Comparison of ENCODE assay signal across 22 cellular contexts in the genomic region with DNA sequence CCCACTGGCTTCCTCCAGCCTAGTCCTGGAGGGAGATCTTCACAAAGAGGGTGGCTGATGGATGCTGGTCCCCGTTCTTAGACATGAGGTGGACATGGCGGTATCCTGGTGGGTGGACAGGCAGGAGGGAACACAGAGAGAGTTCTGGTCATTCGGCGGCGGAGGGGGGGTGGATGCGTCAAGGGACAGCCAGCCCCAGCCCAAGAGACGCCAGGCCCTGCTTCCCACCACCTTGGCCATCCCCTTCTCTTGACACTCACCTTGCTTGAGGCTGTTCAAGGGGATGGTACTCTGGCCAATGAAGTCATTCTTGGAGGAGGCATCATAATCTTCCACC. TPM values are rescaled to one million over a fixed set of nuclear protein-coding genes. Genes with fewer than 3 reads are reported as not detected.
DNase-seq lines count a peak whose midpoint lies in the region; ATAC-seq, FAIRE-seq and TF ChIP-seq lines count a peak whose summit lies in the region.
"Had no signal": no experiment of that assay in that cellular context is flagged by ENCODE, and none has a peak within 500 bp of the region (broad histone marks: within the 10 kb centered on the region; RNA-seq: fewer than 3 reads in every experiment).

No MANE protein-coding gene starts in this region.

- no peaks in the 10 kb centered on the region for H3K79me1 ChIP-seq in neuronal stem cell (ENCODE audit: low read depth, low read length)

- TF ChIP-seq CTCF in mammary epithelial cell (conservative IDR thresholded peaks at IDR 0.05 in 1 of 2, IDR thresholded peaks at IDR 0.05 in 1 of 2; ENCODE audit: extremely low read depth in 1 of 2, insufficient read depth in 1 of 2, low read depth in 1 of 2, low read length in 2 of 2): no peak
- no peak for TF ChIP-seq CTCF in breast epithelium (IDR thresholded peaks at IDR 0.05)
- no peak for TF ChIP-seq CTCF in PC-3 (conservative IDR thresholded peaks at IDR 0.05; ENCODE audit: low read depth, low read length)
- TF ChIP-seq CTCF in endothelial cell of umbilical vein (IDR thresholded peaks at IDR 0.05; ENCODE audit: extremely low read depth in 1 of 2, insufficient read depth in 1 of 2, low read depth in 1 of 2, low read length in 2 of 2): no peak
- no peak for TF ChIP-seq CTCF in activated CD8-positive, alpha-beta T cell treated with anti-CD3 and anti-CD28 coated beads for 36 hours (IDR thresholded peaks at IDR 0.05)

- no peak overlapping the region for H3K14ac ChIP-seq in neuronal stem cell (ENCODE audit: low read length)

- H3K4me3 ChIP-seq in mammary epithelial cell (replicated peaks in 1 of 3; ENCODE audit: insufficient read depth in 1 of 3, low read depth in 2 of 3, low read length in 3 of 3): no peak overlapping the region
- no peak overlapping the region for H3K4me3 ChIP-seq in breast epithelium
- no peak overlapping the region for H3K4me3 ChIP-seq in PC-3 (ENCODE audit: low read length)
- no peak overlapping the region for H3K4me3 ChIP-seq in endothelial cell of umbilical vein (replicated peaks in 1 of 3; ENCODE audit: insufficient read depth in 1 of 3, low read depth in 1 of 3, low read length in 3 of 3)
- H3K4me3 ChIP-seq in neuronal stem cell (ENCODE audit: low read length in 2 of 2): no peak overlapping the region
- H3K4me3 ChIP-seq: A549, GM23248, HAP-1 had no signal

- H3F3A ChIP-seq in PC-3 (ENCODE audit: low read length, unreplicated experiment): no peaks in the 10 kb centered on the region

- H3K9me2 ChIP-seq in PC-3 (replicated peaks; ENCODE audit: low read length): no peaks in the 10 kb centered on the region

- no peaks in the 10 kb centered on the region for H3K9me1 ChIP-seq in endothelial cell of umbilical vein (replicated peaks; ENCODE audit: control insufficient read depth, extremely low read depth, insufficient read depth, low read length)

- WGBS in mammary epithelial cell (ENCODE audit: low coverage, missing lambda C conversion rate): 99% methylated on average over 7 of the region's 7 CpGs
- no CpG with 5 or more reads among the region's 7 CpGs for WGBS in neuronal stem cell (ENCODE audit: extremely low coverage in 2 of 2, insufficient read length in 2 of 2, insufficient replicate concordance in 1 of 2), 2 donors

- peak overlapping the region; percentile 2 for H3K23ac ChIP-seq in neuronal stem cell (ENCODE audit: low read depth, low read length, poor library complexity)

- H3K36me3 ChIP-seq in mammary epithelial cell (ENCODE audit: insufficient read depth, low read length): peaks cover 4% of the 10 kb centered on the region
- no peaks in the 10 kb centered on the region for H3K36me3 ChIP-seq in breast epithelium
- H3K36me3 ChIP-seq in PC-3 (ENCODE audit: low read depth, low read length): no peaks in the 10 kb centered on the region
- peaks cover 0 to 9% of the 10 kb centered on the region in 2 experiments for H3K36me3 ChIP-seq in endothelial cell of umbilical vein (ENCODE audit: control insufficient read depth in 2 of 2, extremely low read depth in 1 of 2, insufficient read depth in 2 of 2, low read length in 2 of 2)
- H3K36me3 ChIP-seq in neuronal stem cell (replicated peaks in 1 of 2; ENCODE audit: control insufficient read depth in 2 of 2, insufficient read depth in 2 of 2, low read length in 2 of 2): peaks cover 41 to 77% of the 10 kb centered on the region in 2 donors

- H3K4me1 Mint-ChIP-seq in activated CD8-positive, alpha-beta T cell treated with anti-CD3 and anti-CD28 coated beads for 36 hours (ENCODE audit: low read depth): peaks cover 15% of the 10 kb centered on the region

- H3K79me2 ChIP-seq in mammary epithelial cell (ENCODE audit: insufficient read depth, low read length) (no peaks in the 10 kb centered on the region), PC-3 (ENCODE audit: low read length) (no peaks in the 10 kb centered on the region), endothelial cell of umbilical vein (ENCODE audit: control insufficient read depth, insufficient read depth, low read length) (no peaks in the 10 kb centered on the region)

- no peak overlapping the region for H3K27ac Mint-ChIP-seq in activated CD8-positive, alpha-beta T cell treated with anti-CD3 and anti-CD28 coated beads for 36 hours

- H3K9ac ChIP-seq in mammary epithelial cell (ENCODE audit: insufficient read depth, low read length): no peak overlapping the region
- H3K9ac ChIP-seq in PC-3 (ENCODE audit: low read length): no peak overlapping the region
- no peak overlapping the region for H3K9ac ChIP-seq in endothelial cell of umbilical vein (replicated peaks; ENCODE audit: extremely low read depth, insufficient read depth, low read length)
- H3K9ac ChIP-seq in neuronal stem cell (ENCODE audit: low read depth, low read length, poor library complexity): no peak overlapping the region
- H3K9ac ChIP-seq: GM23248 had no signal

- intact Hi-C loops in mammary epithelial cell (cut with micrococcal nuclease): no loop called here
- intact Hi-C loops in breast epithelium (cut with DNase I; ENCODE audit: low total_unique reads): no loop called here
- intact Hi-C loops in PC-3 (cut with micrococcal nuclease): loop anchor here (10.0 kb wide), 2 partner anchors 447 to 477 kb away; a partner anchor contains a TSS
- intact Hi-C loops in endothelial cell of umbilical vein (cut with micrococcal nuclease): no loop called here
- intact Hi-C loops in activated CD8-positive, alpha-beta T cell treated with anti-CD3 and anti-CD28 coated beads for 36 hours (cut with micrococcal nuclease): no loop called here

- peaks cover 23% of the 10 kb centered on the region for H3K4me1 ChIP-seq in mammary epithelial cell (ENCODE audit: insufficient read depth, low read length)
- peaks cover 8 to 28% of the 10 kb centered on the region in 2 donors for H3K4me1 ChIP-seq in breast epithelium
- H3K4me1 ChIP-seq in PC-3 (ENCODE audit: insufficient read depth, low read length): peaks cover 27% of the 10 kb centered on the region
- no peaks in the 10 kb centered on the region for H3K4me1 ChIP-seq in endothelial cell of umbilical vein (ENCODE audit: control insufficient read depth, extremely low read depth, insufficient read depth, low read length)
- peaks cover 8 to 13% of the 10 kb centered on the region in 2 donors for H3K4me1 ChIP-seq in neuronal stem cell (ENCODE audit: control insufficient read depth in 2 of 2, insufficient read depth in 1 of 2, low read depth in 1 of 2, low read length in 2 of 2)
- H3K4me1 ChIP-seq: HAP-1 had no signal

- BruUV-seq in mammary epithelial cell (replicated peaks; lab: Mats Ljungman, UMichigan) (TSS peak; percentile 65), PC-3 (replicated peaks; lab: Mats Ljungman, UMichigan) (TSS peak; percentile 12), endothelial cell of umbilical vein (replicated peaks; lab: Mats Ljungman, UMichigan) (TSS peak; percentile 17)

- no peak overlapping the region for H2BK120ac ChIP-seq in neuronal stem cell (ENCODE audit: low read depth, low read length)

- H2BK15ac ChIP-seq in neuronal stem cell (ENCODE audit: low read length): no peak overlapping the region

- no peak overlapping the region for H2BK5ac ChIP-seq in neuronal stem cell (ENCODE audit: low read length)

- H3K27ac ChIP-seq in mammary epithelial cell (ENCODE audit: insufficient read depth, low read depth, low read length) (no peak overlapping the region), breast epithelium (no peak overlapping the region), PC-3 (ENCODE audit: low read length) (no peak overlapping the region), endothelial cell of umbilical vein (ENCODE audit: insufficient read depth, low read depth, low read length) (no peak overlapping the region), neuronal stem cell (replicated peaks; ENCODE audit: low read length) (no peak overlapping the region)
- H3K27ac ChIP-seq: 22Rv1, A549, C4-2B, GM23248 had no signal

- no peak overlapping the region for H4K8ac ChIP-seq in neuronal stem cell (ENCODE audit: low read depth, low read length)

- H4K91ac ChIP-seq in neuronal stem cell (ENCODE audit: low read depth, low read length, poor library complexity): no peak overlapping the region

- peaks cover 14% of the 10 kb centered on the region for H3K36me3 Mint-ChIP-seq in activated CD8-positive, alpha-beta T cell treated with anti-CD3 and anti-CD28 coated beads for 36 hours (ENCODE audit: low read depth)

- H3K9me3 Mint-ChIP-seq in activated CD8-positive, alpha-beta T cell treated with anti-CD3 and anti-CD28 coated beads for 36 hours: no peaks in the 10 kb centered on the region
- H3K9me3 Mint-ChIP-seq: CD4-positive, alpha-beta memory T cell had no signal

- no peak overlapping the region for H2AFZ ChIP-seq in mammary epithelial cell (ENCODE audit: low read depth, low read length)
- no peak overlapping the region for H2AFZ ChIP-seq in PC-3 (ENCODE audit: low read length)
- no peak overlapping the region for H2AFZ ChIP-seq in endothelial cell of umbilical vein (ENCODE audit: low read depth, low read length)
- H2AFZ ChIP-seq in neuronal stem cell (ENCODE audit: low read length): no peak overlapping the region
- H2AFZ ChIP-seq: GM23248 had no signal

- no peak overlapping the region for H2AK5ac ChIP-seq in neuronal stem cell (ENCODE audit: low read depth, low read length)

- CTCF ChIA-PET in mammary epithelial cell (lab: Charles Lee; ENCODE audit: low non-redundant PET) (no interaction called here), PC-3 (lab: Charles Lee) (no interaction called here), endothelial cell of umbilical vein (lab: Charles Lee) (interaction anchor here (0.7 to 2.1 kb wide), 2 partner anchors 8 to 33 kb away, joined by 3 to 7 read pairs; no protein-coding TSS in a partner anchor)
- CTCF ChIA-PET in activated CD8-positive, alpha-beta T cell treated with anti-CD3 and anti-CD28 coated beads for 36 hours (lab: Charles Lee): interaction anchor here (1.1 kb wide), 2 partner anchors 10 to 33 kb away, joined by 4 to 6 read pairs; no protein-coding TSS in a partner anchor

- dilution Hi-C loops in mammary epithelial cell (cut with HindIII; ENCODE audit: low sequenced_read_pairs): no loop called here
- dilution Hi-C loops in endothelial cell of umbilical vein (cut with MboI; ENCODE audit: extremely low pct_ligation_motif_present, low sequenced_read_pairs): no loop called here

- no peaks in the 10 kb centered on the region for H3K9me3 ChIP-seq in mammary epithelial cell (replicated peaks; ENCODE audit: insufficient read depth, low read length)
- no peaks in the 10 kb centered on the region for H3K9me3 ChIP-seq in breast epithelium
- no peaks in the 10 kb centered on the region for H3K9me3 ChIP-seq in PC-3 (ENCODE audit: low read length)
- H3K9me3 ChIP-seq in endothelial cell of umbilical vein (replicated peaks; ENCODE audit: control insufficient read depth, insufficient read depth, low read length): no peaks in the 10 kb centered on the region
- no peaks in the 10 kb centered on the region for H3K9me3 ChIP-seq in neuronal stem cell (replicated peaks in 1 of 2; ENCODE audit: control insufficient read depth in 2 of 2, insufficient read depth in 1 of 2, low read depth in 1 of 2, low read length in 2 of 2)
- H3K9me3 ChIP-seq: A549, HAP-1 had no signal

- H3K4me2 ChIP-seq in mammary epithelial cell (ENCODE audit: insufficient read depth, low read depth, low read length) (no peak overlapping the region), PC-3 (ENCODE audit: low read length) (no peak overlapping the region), endothelial cell of umbilical vein (ENCODE audit: insufficient read depth, low read length) (no peak overlapping the region), neuronal stem cell (ENCODE audit: insufficient read depth, low read length, poor library complexity, severe bottlenecking) (no peak overlapping the region)
- H3K4me2 ChIP-seq: A549 had no signal

- no peak for ATAC-seq in PC-3
- ATAC-seq in activated CD4-positive, CD25-positive, alpha-beta regulatory T cell treated with anti-CD3 and anti-CD28 coated beads, Interleukin-2, amount 50 U/mL, for 24 hours: no peak
- ATAC-seq in activated CD8-positive, alpha-beta T cell treated with anti-CD3 and anti-CD28 coated beads for 36 hours: no peak
- ATAC-seq: A549 had no signal

- H3K4ac ChIP-seq in neuronal stem cell (ENCODE audit: low read length): no peak overlapping the region

- H3K27me3 Mint-ChIP-seq in activated CD8-positive, alpha-beta T cell treated with anti-CD3 and anti-CD28 coated beads for 36 hours: no peaks in the 10 kb centered on the region
- H3K27me3 Mint-ChIP-seq: CD4-positive, alpha-beta memory T cell had no signal

- TF ChIP-seq POLR2A in breast epithelium (IDR thresholded peaks at IDR 0.05) (no peak), endothelial cell of umbilical vein (IDR thresholded peaks at IDR 0.05; ENCODE audit: low read depth, low read length) (no peak)

- DNase-seq in mammary epithelial cell: no peak
- DNase-seq in breast epithelium (ENCODE audit: low spot score in 2 of 2): no peak
- DNase-seq in PC-3: no peak
- no peak for DNase-seq in endothelial cell of umbilical vein (ENCODE audit: low read depth, low spot score)
- no peak for DNase-seq in neuronal stem cell (ENCODE audit: low spot score)
- DNase-seq in epidermal melanocyte (ENCODE audit: insufficient read length, low spot score): no peak
- no peak for DNase-seq in activated CD8-positive, alpha-beta T cell treated with anti-CD3 and anti-CD28 coated beads for 36 hours
- DNase-seq: AML-193, DMS153, DMS79, GDM1, GM23248 had no signal

- no peak for FAIRE-seq in endothelial cell of umbilical vein (lab: Jason Lieb, UNC)
- FAIRE-seq: A549, GM12892, GM18507 had no signal

- H2BK12ac ChIP-seq in neuronal stem cell (ENCODE audit: low read length): no peak overlapping the region

- no peak overlapping the region for H3K18ac ChIP-seq in neuronal stem cell (ENCODE audit: low read length)

- no peaks in the 10 kb centered on the region for H4K20me1 ChIP-seq in mammary epithelial cell (ENCODE audit: insufficient read depth, low read length)
- H4K20me1 ChIP-seq in PC-3 (ENCODE audit: low read length): no peaks in the 10 kb centered on the region
- no peaks in the 10 kb centered on the region for H4K20me1 ChIP-seq in endothelial cell of umbilical vein (replicated peaks; ENCODE audit: control insufficient read depth, extremely low read depth, insufficient read depth, low read length)

- no peak overlapping the region for H3K4me3 Mint-ChIP-seq in activated CD8-positive, alpha-beta T cell treated with anti-CD3 and anti-CD28 coated beads for 36 hours
- H3K4me3 Mint-ChIP-seq: CD4-positive, alpha-beta memory T cell had no signal

- POLR2A ChIA-PET in PC-3 (lab: Charles Lee; ENCODE audit: unreplicated experiment): no interaction called here
- POLR2A ChIA-PET in endothelial cell of umbilical vein (lab: Charles Lee): no interaction called here
- POLR2A ChIA-PET in activated CD8-positive, alpha-beta T cell treated with anti-CD3 and anti-CD28 coated beads for 36 hours (lab: Charles Lee): no interaction called here

- in situ Hi-C loops in mammary epithelial cell (cut with MboI; ENCODE audit: low sequenced_read_pairs in 2 of 2): no loop called here

- H3K27me3 ChIP-seq in mammary epithelial cell (ENCODE audit: insufficient read depth, low read length) (no peaks in the 10 kb centered on the region), breast epithelium (no peaks in the 10 kb centered on the region), PC-3 (ENCODE audit: low read length) (no peaks in the 10 kb centered on the region), endothelial cell of umbilical vein (ENCODE audit: control insufficient read depth in 2 of 2, insufficient read depth in 2 of 2, low read length in 2 of 2) (no peaks in the 10 kb centered on the region), neuronal stem cell (ENCODE audit: control insufficient read depth in 3 of 3, insufficient read depth in 3 of 3, low read depth in 1 of 3, low read length in 3 of 3) (no peaks in the 10 kb centered on the region)

RNA-seq across cellular contexts. Expression of a gene that starts 17.1 kb away (rescaled TPM):
- 1 to 10 TPM; 1.8 to 3.0 TPM for total RNA-seq in mammary epithelial cell
- 1.8 TPM for polyA plus RNA-seq in mammary epithelial cell
- 1.1 TPM for polyA minus RNA-seq in mammary epithelial cell
- total RNA-seq in breast epithelium: 10 to 100 TPM; 11.0 to 17.4 (median 15.4) TPM
- 0.44 and 1.8 TPM in 2 replicates for total RNA-seq in PC-3 (2014; rRNA removed)
- total RNA-seq in endothelial cell of umbilical vein: 6.9 and 9.0 TPM in 2 replicates
- polyA plus RNA-seq in endothelial cell of umbilical vein: 10.0 and 11.6 TPM in 2 replicates
- polyA plus RNA-seq in endothelial cell of umbilical vein (2011; cell fraction: cytosol; rRNA removed): 6.5 and 8.1 TPM in 2 replicates
- 27.6 and 33.0 TPM in 2 replicates for polyA plus RNA-seq in endothelial cell of umbilical vein (2011; cell fraction: nucleus; rRNA removed)
- polyA plus RNA-seq in endothelial cell of umbilical vein (2012): 4.2 and 4.6 TPM in 2 replicates
- polyA minus RNA-seq in endothelial cell of umbilical vein: 14.5 and 20.7 TPM in 2 replicates
- polyA minus RNA-seq in endothelial cell of umbilical vein (2011; cell fraction: cytosol; rRNA and poly(A)+ RNA removed): not detected
- polyA minus RNA-seq in endothelial cell of umbilical vein (2011; cell fraction: nucleus; rRNA and poly(A)+ RNA removed): 11.3 and 13.0 TPM in 2 replicates
- polyA plus RNA-seq in neuronal stem cell (2013, experiment 1 of 2): 2.0 TPM
- polyA plus RNA-seq in neuronal stem cell (2013, experiment 2 of 2): 1.7 TPM
- total RNA-seq in activated CD8-positive, alpha-beta T cell treated with anti-CD3 and anti-CD28 coated beads for 36 hours: 10 to 100 TPM; 11.4 to 11.7 TPM
- total RNA-seq: H4 had no signal

RNA-seq across cellular contexts. Expression of a gene that starts 21.7 kb away (rescaled TPM):
- total RNA-seq in mammary epithelial cell (10 to 100 TPM; 53.0 to 75.8 TPM), breast epithelium (10 to 100 TPM; 17.0 to 36.2 (median 23.4) TPM), PC-3 (2014; rRNA removed) (16.9 and 18.5 TPM in 2 replicates), endothelial cell of umbilical vein (15.3 and 18.5 TPM in 2 replicates)
- polyA plus RNA-seq in mammary epithelial cell (29.1 TPM), endothelial cell of umbilical vein (12.6 and 13.1 TPM in 2 replicates)
- polyA minus RNA-seq in mammary epithelial cell (131 TPM), endothelial cell of umbilical vein (18.9 and 20.7 TPM in 2 replicates)
- 6.9 and 9.4 TPM in 2 replicates for polyA plus RNA-seq in endothelial cell of umbilical vein (2011; cell fraction: cytosol; rRNA removed)
- 19.9 and 26.2 TPM in 2 replicates for polyA plus RNA-seq in endothelial cell of umbilical vein (2011; cell fraction: nucleus; rRNA removed)
- 8.2 and 12.7 TPM in 2 replicates for polyA plus RNA-seq in endothelial cell of umbilical vein (2012)
- polyA minus RNA-seq in endothelial cell of umbilical vein (2011; cell fraction: cytosol; rRNA and poly(A)+ RNA removed): 1.1 TPM
- 4.7 and 8.8 TPM in 2 replicates for polyA minus RNA-seq in endothelial cell of umbilical vein (2011; cell fraction: nucleus; rRNA and poly(A)+ RNA removed)
- polyA plus RNA-seq in neuronal stem cell (2013, experiment 1 of 2): 41.7 TPM
- 41.2 TPM for polyA plus RNA-seq in neuronal stem cell (2013, experiment 2 of 2)
- 1 to 10 TPM; 6.2 to 8.2 TPM for total RNA-seq in activated CD8-positive, alpha-beta T cell treated with anti-CD3 and anti-CD28 coated beads for 36 hours

RNA-seq across cellular contexts. Expression of a gene that starts 31.3 kb away (rescaled TPM):
- total RNA-seq in mammary epithelial cell (under 1 TPM in 1 of 2 donors, not detected in 1; 0.17 TPM), breast epithelium (1 to 10 TPM in 2 of 3 donors, under 1 TPM in 1; 0.98 to 2.0 (median 1.1) TPM), PC-3 (2014; rRNA removed) (not detected in 2 replicates), endothelial cell of umbilical vein (not detected in 2 replicates)
- polyA plus RNA-seq in mammary epithelial cell (not detected), endothelial cell of umbilical vein (not detected in 2 replicates)
- polyA minus RNA-seq in mammary epithelial cell (not detected), endothelial cell of umbilical vein (0.04 TPM in 1 of 2 replicates, not detected in the other)
- not detected in 2 replicates for polyA plus RNA-seq in endothelial cell of umbilical vein (2011; cell fraction: cytosol; rRNA removed)
- 0.13 and 0.14 TPM in 2 replicates for polyA plus RNA-seq in endothelial cell of umbilical vein (2011; cell fraction: nucleus; rRNA removed)
- polyA plus RNA-seq in endothelial cell of umbilical vein (2012): not detected in 2 replicates
- not detected for polyA minus RNA-seq in endothelial cell of umbilical vein (2011; cell fraction: cytosol; rRNA and poly(A)+ RNA removed)
- not detected in 2 replicates for polyA minus RNA-seq in endothelial cell of umbilical vein (2011; cell fraction: nucleus; rRNA and poly(A)+ RNA removed)
- polyA plus RNA-seq in neuronal stem cell (2013, experiment 1 of 2): 2.5 TPM
- polyA plus RNA-seq in neuronal stem cell (2013, experiment 2 of 2): 2.5 TPM
- under 1 TPM; 0.20 to 0.36 TPM for total RNA-seq in activated CD8-positive, alpha-beta T cell treated with anti-CD3 and anti-CD28 coated beads for 36 hours
- total RNA-seq: Daoy, GM23248 had no signal

Comparison
In these comparisons a context has a peak if more than half of its experiments do, and no peak if none do; other contexts are left out.
1. CTCF ChIA-PET loops: an anchor here in endothelial cell of umbilical vein (0.7 to 2.1 kb wide) and activated CD8-positive, alpha-beta T cell treated with anti-CD3 and anti-CD28 coated beads for 36 hours (1.1 kb wide); none called in mammary epithelial cell and PC-3.